ENCODE assay signal across 1 cellular context in genomic region chr3:170033489-170033888, GRCh38.
TF ChIP-seq lines count a peak whose summit lies in the region.

No MANE protein-coding gene starts in this region.

TF ChIP-seq in GM23338, 12 proteins besides CTCF, POLR2A, EP300 and RAD21 (continued from another document):
- no peak for TF ChIP-seq ETS1 (IDR thresholded peaks at IDR 0.05)
- no peak for TF ChIP-seq JUNB (IDR thresholded peaks at IDR 0.05; ENCODE audit: unreplicated experiment)
- TF ChIP-seq STAT1 (IDR thresholded peaks at IDR 0.05; ENCODE audit: unreplicated experiment): no peak
- TF ChIP-seq ZNF114 (CRISPR knock-in tag; IDR thresholded peaks at IDR 0.05): no peak
